Comparison of ENCODE assay signal across 8 cellular contexts in the genomic region with DNA sequence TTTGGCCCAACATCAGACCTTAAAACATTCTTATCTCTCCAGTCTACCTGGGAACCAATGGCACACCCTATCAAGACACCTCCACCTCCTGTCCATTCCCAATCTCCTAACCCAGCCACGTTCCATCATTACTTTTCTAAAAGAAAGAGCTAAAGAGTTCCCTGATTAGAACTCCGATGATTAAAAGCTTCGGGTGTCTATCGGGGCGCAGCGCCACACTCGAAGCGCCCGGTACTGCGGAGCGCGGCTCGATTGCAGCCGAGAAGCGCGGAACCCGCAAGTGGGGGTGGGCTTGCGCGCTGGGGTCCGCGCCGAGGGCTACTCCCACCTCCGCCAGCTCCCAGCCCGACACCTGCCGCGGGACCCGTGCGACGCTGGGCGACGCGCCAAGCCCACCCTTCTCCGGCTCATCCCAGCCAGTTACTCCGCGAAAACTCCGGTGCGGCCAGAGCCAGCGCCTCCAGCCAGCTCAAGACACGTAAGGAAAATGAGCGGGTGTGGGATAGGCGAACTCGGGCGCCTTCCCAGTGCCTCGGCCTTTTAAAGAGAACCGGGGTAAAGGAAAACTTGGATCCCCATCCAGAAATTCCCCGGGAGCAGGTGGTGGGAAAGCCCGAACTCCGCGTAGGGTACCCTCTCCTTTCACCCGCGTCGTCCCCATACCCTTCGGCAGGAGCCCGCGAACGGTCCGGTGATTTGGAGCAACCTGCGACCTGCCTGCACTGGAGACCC.
A peak's percentile ranks its signal among the peaks of the same experiment; 100 is the strongest.
DNase-seq lines count a peak whose midpoint lies in the region; TF ChIP-seq lines count a peak whose summit lies in the region.

No MANE protein-coding gene starts in this region.

- no peak overlapping the region for H3K27ac ChIP-seq in parathyroid adenoma

- intact Hi-C loops in head of caudate nucleus (cut with DNase I): no loop called here

- DNase-seq in DMS53 (lab: John Stamatoyannopoulos, UW) (peak; percentile 40), DMS53 treated with DMSO at 0.1 percent for 48 hours (lab: John Stamatoyannopoulos, UW; ENCODE audit: unreplicated experiment) (no peak), head of caudate nucleus (peak in 36 of 42 donors; percentile 19 to 70 (median 46)), RPMI8226 (no peak), GM19238 (ENCODE audit: insufficient read length, low spot score) (no peak)
- DNase-seq in T-helper 2 cell treated with Interferon-gamma antibody and Interleukin-4, amounts not matched to agents 5 μg/mL and 100 μg/mL, for 36 hours (ENCODE audit: low spot score): no peak
- DNase-seq in stimulated activated CD4-positive, alpha-beta T cell treated with anti-CD3 and anti-CD28 coated beads, Interleukin-4, amount 100 ng/mL, for 4 hours: no peak

- no peak overlapping the region for H3K9ac ChIP-seq in parathyroid adenoma

- no peaks in the 10 kb centered on the region for H3K9me3 Mint-ChIP-seq in T-helper 2 cell treated with Interferon-gamma antibody and Interleukin-4, amounts not matched to agents 5 μg/mL and 100 μg/mL, for 36 hours

- H3K36me3 ChIP-seq in parathyroid adenoma (ENCODE audit: control insufficient read depth, insufficient read depth, low read length): no peaks in the 10 kb centered on the region

- TF ChIP-seq CTCF in parathyroid adenoma (IDR thresholded peaks at IDR 0.05): no peak

- H3K4me1 Mint-ChIP-seq in T-helper 2 cell treated with Interferon-gamma antibody and Interleukin-4, amounts not matched to agents 5 μg/mL and 100 μg/mL, for 36 hours (ENCODE audit: low read depth): peaks cover 9% of the 10 kb centered on the region

- peak overlapping the region; percentile 68 for H3K4me3 Mint-ChIP-seq in T-helper 2 cell treated with Interferon-gamma antibody and Interleukin-4, amounts not matched to agents 5 μg/mL and 100 μg/mL, for 36 hours

- peak overlapping the region; percentile 97 for H3K4me2 ChIP-seq in parathyroid adenoma (ENCODE audit: low read length)

- H3K27ac Mint-ChIP-seq in T-helper 2 cell treated with Interferon-gamma antibody and Interleukin-4, amounts not matched to agents 5 μg/mL and 100 μg/mL, for 36 hours: no peak overlapping the region

- no peaks in the 10 kb centered on the region for H3K4me1 ChIP-seq in parathyroid adenoma

- no peaks in the 10 kb centered on the region for H3K36me3 Mint-ChIP-seq in T-helper 2 cell treated with Interferon-gamma antibody and Interleukin-4, amounts not matched to agents 5 μg/mL and 100 μg/mL, for 36 hours (ENCODE audit: low read depth)

- no peaks in the 10 kb centered on the region for H3K27me3 ChIP-seq in parathyroid adenoma (ENCODE audit: control insufficient read depth, insufficient read depth, low read length)

- peak overlapping the region; percentile 74 for H3K4me3 ChIP-seq in parathyroid adenoma (ENCODE audit: low read depth, low read length)

- H3K9me3 ChIP-seq in parathyroid adenoma (ENCODE audit: control insufficient read depth, low read length): no peaks in the 10 kb centered on the region

- no peaks in the 10 kb centered on the region for H3K79me2 ChIP-seq in parathyroid adenoma

- peaks cover 51% of the 10 kb centered on the region for H3K27me3 Mint-ChIP-seq in T-helper 2 cell treated with Interferon-gamma antibody and Interleukin-4, amounts not matched to agents 5 μg/mL and 100 μg/mL, for 36 hours (ENCODE audit: low read depth)

- peak overlapping the region; percentile 68 for H2AFZ ChIP-seq in parathyroid adenoma

Comparison
In these comparisons a context has a peak if more than half of its experiments do, and no peak if none do; other contexts are left out.
1. DNase-seq: peak in DMS53 (single experiment) and head of caudate nucleus (36 of 42); none in DMS53 treated with DMSO at 0.1 percent for 48 hours (single experiment), T-helper 2 cell treated with Interferon-gamma antibody and Interleukin-4, amounts not matched to agents 5 μg/mL and 100 μg/mL, for 36 hours (single experiment), RPMI8226 (single experiment), GM19238 (single experiment) and stimulated activated CD4-positive, alpha-beta T cell treated with anti-CD3 and anti-CD28 coated beads, Interleukin-4, amount 100 ng/mL, for 4 hours (0 of 2).